Comparison of ENCODE assay signal across 11 cellular contexts in genomic region chr11:65414776-65415498, GRCh38. TPM values are rescaled to one million over a fixed set of nuclear protein-coding genes. Genes with fewer than 3 reads are reported as not detected.
DNase-seq lines count a peak whose midpoint lies in the region; TF ChIP-seq lines count a peak whose summit lies in the region.
"Had no signal": no experiment of that assay in that cellular context is flagged by ENCODE, and none has a peak within 500 bp of the region (broad histone marks: within the 10 kb centered on the region; RNA-seq: fewer than 3 reads in every experiment).

No MANE protein-coding gene starts in this region.

- H3K27ac ChIP-seq in HEK293 (ENCODE audit: extremely low read depth, low read depth, low read length) (no peak overlapping the region), mesodermal cell (ENCODE audit: low read depth, low read length, severe bottlenecking) (peak overlapping the region; percentile 51)
- H3K27ac ChIP-seq: SK-N-MC had no signal

- no peak overlapping the region for H3K4me3 ChIP-seq in HEK293 (ENCODE audit: low read depth, low read length)
- H3K4me3 ChIP-seq in choroid plexus epithelial cell (ENCODE audit: low read depth, low read length): no peak overlapping the region
- H3K4me3 ChIP-seq in mesodermal cell (ENCODE audit: extremely low read depth, insufficient read depth, low read length, poor library complexity, severe bottlenecking): no peak overlapping the region
- H3K4me3 ChIP-seq: SK-N-MC had no signal

- CTCF ChIA-PET in HEK293 (lab: Yijun Ruan, JAX): interaction anchor here (0.6 to 3.9 kb wide), 21 partner anchors 8 to 632 kb away, joined by 3 to 36 read pairs (median 6); partner anchors contain the start of genes FRMD8 and MALAT1

- H3K4me1 Mint-ChIP-seq in glutamatergic neuron (ENCODE audit: low read depth, unreplicated experiment): peaks cover 20% of the 10 kb centered on the region

- TF ChIP-seq CTCF in HEK293 (tag by site-specific recombination; IDR thresholded peaks at IDR 0.05): no peak
- TF ChIP-seq CTCF in choroid plexus epithelial cell (conservative IDR thresholded peaks at IDR 0.05; ENCODE audit: low read depth, low read length): no peak
- no peak for TF ChIP-seq CTCF in glutamatergic neuron (IDR thresholded peaks at IDR 0.05; ENCODE audit: partially characterized antibody, unreplicated experiment)

- H3K9me3 Mint-ChIP-seq in glutamatergic neuron (ENCODE audit: unreplicated experiment): peaks cover 1% of the 10 kb centered on the region
- H3K9me3 Mint-ChIP-seq: stimulated activated naive B cell treated with anti-CD40 and anti-IgM and Interleukin-4, amounts not matched to agents 10 μg/mL and 1 μg/mL and 100 μg/mL, for 72 hours had no signal

- H3K27me3 Mint-ChIP-seq in glutamatergic neuron (ENCODE audit: unreplicated experiment): peaks cover 1% of the 10 kb centered on the region
- H3K27me3 Mint-ChIP-seq: stimulated activated naive B cell treated with anti-CD40 and anti-IgM and Interleukin-4, amounts not matched to agents 10 μg/mL and 1 μg/mL and 100 μg/mL, for 72 hours had no signal

- WGBS in mesodermal cell (ENCODE audit: insufficient coverage in 2 of 2), 2 experiments: 91 to 96% methylated on average over 11 of the region's 11 CpGs

- H3K36me3 ChIP-seq in HEK293 (ENCODE audit: control insufficient read depth in 2 of 2, insufficient read depth in 1 of 2, low read length in 2 of 2) (peaks cover 0 to 17% of the 10 kb centered on the region in 2 experiments; a peak in 2 of 3 replicates), mesodermal cell (ENCODE audit: control insufficient read depth, insufficient read depth, low read length) (peaks cover 35% of the 10 kb centered on the region)

- no peaks in the 10 kb centered on the region for H3K36me3 Mint-ChIP-seq in glutamatergic neuron (ENCODE audit: unreplicated experiment)

- no peaks in the 10 kb centered on the region for H3K9me3 ChIP-seq in HEK293 (ENCODE audit: control insufficient read depth, insufficient read depth, low read depth, low read length)
- H3K9me3 ChIP-seq in mesodermal cell (ENCODE audit: control insufficient read depth, low read length): no peaks in the 10 kb centered on the region

- DNase-seq in 8988T (peak; percentile 19), choroid plexus epithelial cell (ENCODE audit: low read depth) (peak; percentile 16), glutamatergic neuron (no peak)
- DNase-seq in central memory CD4-positive, alpha-beta T cell: no peak
- no peak for DNase-seq in stimulated activated CD8-positive, alpha-beta memory T cell treated with anti-CD3 and anti-CD28 coated beads, Interleukin-4, amount 100 ng/mL, for 48 hours
- no peak for DNase-seq in stimulated activated naive CD4-positive, alpha-beta T cell treated with Interleukin-2 at 50 U/mL for 16 hours (lab: John Stamatoyannopoulos, UW)
- DNase-seq: NCI-H187 treated with DMSO at 0.1 percent for 48 hours; stimulated activated naive B cell treated with anti-CD40 and anti-IgM and Interleukin-4, amounts not matched to agents 10 μg/mL and 1 μg/mL and 100 μg/mL, for 72 hours had no signal

- no peak overlapping the region for H3K27ac Mint-ChIP-seq in glutamatergic neuron (ENCODE audit: unreplicated experiment)

- no peak overlapping the region for H3K4me3 Mint-ChIP-seq in glutamatergic neuron (ENCODE audit: unreplicated experiment)

- H3K4me1 ChIP-seq in HEK293 (ENCODE audit: control insufficient read depth, insufficient read depth, low read length) (peaks cover 6% of the 10 kb centered on the region), mesodermal cell (ENCODE audit: control insufficient read depth, insufficient read depth, low read length, poor library complexity, severe bottlenecking) (peaks cover 39% of the 10 kb centered on the region)

- POLR2A ChIA-PET in HEK293 (lab: Yijun Ruan, JAX): interaction anchor here (0.5 to 16.9 kb wide), 14 partner anchors 8 to 164 kb away, joined by 3 to 1129 read pairs (median 4); partner anchors contain the start of genes FRMD8, MALAT1 and NEAT1

TF ChIP-seq in HEK293, 187 proteins besides CTCF, POLR2A, EP300 and RAD21:
- no peak for TF ChIP-seq ZNF677 (tag by site-specific recombination; IDR thresholded peaks at IDR 0.05)
- TF ChIP-seq SP3 (tag by site-specific recombination; IDR thresholded peaks at IDR 0.05): no peak
- TF ChIP-seq ZIC2 (tag by site-specific recombination; IDR thresholded peaks at IDR 0.05): no peak
- no peak for TF ChIP-seq KLF1 (tag by site-specific recombination; IDR thresholded peaks at IDR 0.05)
- peak; percentile 28; the same call in 1 of the 2 replicates for TF ChIP-seq ZNF692 (tag by site-specific recombination; IDR thresholded peaks at IDR 0.05)
- TF ChIP-seq ZNF433 (tag by site-specific recombination; IDR thresholded peaks at IDR 0.05; ENCODE audit: low read depth): no peak
- TF ChIP-seq ZNF184 (tag by site-specific recombination; IDR thresholded peaks at IDR 0.05): no peak
- TF ChIP-seq ZNF140 (tag by site-specific recombination; IDR thresholded peaks at IDR 0.05): no peak
- no peak for TF ChIP-seq INSM2 (tag by site-specific recombination; IDR thresholded peaks at IDR 0.05)
- TF ChIP-seq ZBTB17 (tag by site-specific recombination; IDR thresholded peaks at IDR 0.05): peak; percentile 26; the same call in 1 of the 2 replicates

RNA-seq across cellular contexts. Expression of gene NEAT1, which starts 7.7 kb away (rescaled TPM):
- 32.4 TPM for polyA plus RNA-seq in mesodermal cell (2013, experiment 1 of 2)
- polyA plus RNA-seq in mesodermal cell (2013, experiment 2 of 2): 28.8 TPM
- 107 TPM for total RNA-seq in glutamatergic neuron (ENCODE audit: unreplicated experiment)

RNA-seq across cellular contexts. Expression of gene FRMD8, which starts 28.5 kb away (rescaled TPM):
- 58.2 TPM for polyA plus RNA-seq in mesodermal cell (2013, experiment 1 of 2)
- 48.4 TPM for polyA plus RNA-seq in mesodermal cell (2013, experiment 2 of 2)
- 11.1 TPM for total RNA-seq in glutamatergic neuron (ENCODE audit: unreplicated experiment)

RNA-seq across cellular contexts. Expression of gene SLC25A45, which starts 32.5 kb away (rescaled TPM):
- 2.9 TPM for polyA plus RNA-seq in mesodermal cell (2013, experiment 1 of 2)
- 2.6 TPM for polyA plus RNA-seq in mesodermal cell (2013, experiment 2 of 2)
- 0.25 TPM for total RNA-seq in glutamatergic neuron (ENCODE audit: unreplicated experiment)

Comparison
In these comparisons a context has a peak if more than half of its experiments do, and no peak if none do; other contexts are left out.
1. DNase-seq: peak in 8988T (single experiment) and choroid plexus epithelial cell (single experiment); none in glutamatergic neuron (single experiment), central memory CD4-positive, alpha-beta T cell (single experiment), stimulated activated CD8-positive, alpha-beta memory T cell treated with anti-CD3 and anti-CD28 coated beads, Interleukin-4, amount 100 ng/mL, for 48 hours (single experiment) and stimulated activated naive CD4-positive, alpha-beta T cell treated with Interleukin-2 at 50 U/mL for 16 hours (single experiment).